Comparison of ENCODE assay signal across 16 cellular contexts in genomic region chr1:201490708-201491131, GRCh38. TPM values are rescaled to one million over a fixed set of nuclear protein-coding genes. Genes with fewer than 3 reads are reported as not detected.
DNase-seq lines count a peak whose midpoint lies in the region; ATAC-seq and TF ChIP-seq lines count a peak whose summit lies in the region.
"Had no signal": no experiment of that assay in that cellular context is flagged by ENCODE, and none has a peak within 500 bp of the region (broad histone marks: within the 10 kb centered on the region; RNA-seq: fewer than 3 reads in every experiment).

No MANE protein-coding gene starts in this region.

- no peak overlapping the region for H3K27ac Mint-ChIP-seq in activated CD4-positive, alpha-beta T cell treated with anti-CD3 and anti-CD28 coated beads for 36 hours
- H3K27ac Mint-ChIP-seq: activated naive CD8-positive, alpha-beta T cell had no signal

- ATAC-seq in right cardiac atrium (no peak), heart right ventricle (no peak), GM19455 (IDR thresholded peaks at IDR 0.05; ENCODE audit: unreplicated experiment) (no peak), sciatic nerve (no peak)
- ATAC-seq in activated CD4-positive, alpha-beta T cell treated with anti-CD3 and anti-CD28 coated beads for 36 hours = no peak
- ATAC-seq: stimulated activated naive CD8-positive, alpha-beta T cell treated with anti-CD3 and anti-CD28 coated beads, Interleukin-15, Interleukin-2, amounts not matched to agents 100 U/mL and 50 U/mL, for 24 hours had no signal

- WGBS in right cardiac atrium = 27% methylated on average over 3 of the region's 3 CpGs
- WGBS in heart right ventricle, 2 donors = 35 to 44% methylated on average over 3 of the region's 3 CpGs

- H3K27ac ChIP-seq in right cardiac atrium (ENCODE audit: low read length) (peak overlapping the region; percentile 15), heart right ventricle (peak overlapping the region in 4 of 10 donors; percentile 20 to 74 (median 36)), coronary artery (peak overlapping the region; percentile 86 to 96)

- POLR2A ChIA-PET in activated CD4-positive, alpha-beta T cell treated with anti-CD3 and anti-CD28 coated beads for 36 hours (lab: Charles Lee) = no interaction called here

- no peaks in the 10 kb centered on the region for H3K27me3 Mint-ChIP-seq in activated CD4-positive, alpha-beta T cell treated with anti-CD3 and anti-CD28 coated beads for 36 hours
- H3K27me3 Mint-ChIP-seq: activated naive CD8-positive, alpha-beta T cell had no signal

- H3K4me3 ChIP-seq in right cardiac atrium (ENCODE audit: low read length) (no peak overlapping the region), heart right ventricle (no peak overlapping the region), coronary artery (no peak overlapping the region)

- H3K4me1 Mint-ChIP-seq in activated CD4-positive, alpha-beta T cell treated with anti-CD3 and anti-CD28 coated beads for 36 hours = no peaks in the 10 kb centered on the region

- H3K36me3 Mint-ChIP-seq in activated CD4-positive, alpha-beta T cell treated with anti-CD3 and anti-CD28 coated beads for 36 hours (ENCODE audit: low read depth) = peaks cover 23% of the 10 kb centered on the region

- H3K9me3 ChIP-seq in right cardiac atrium (ENCODE audit: control insufficient read depth, low read length) (no peaks in the 10 kb centered on the region), heart right ventricle (no peaks in the 10 kb centered on the region)

- H3K36me3 ChIP-seq in heart right ventricle = peaks cover 0 to 88% (median 5%) of the 10 kb centered on the region in 9 donors

- H3K27me3 ChIP-seq in right cardiac atrium (ENCODE audit: control insufficient read depth, insufficient read depth) (no peaks in the 10 kb centered on the region), heart right ventricle (no peaks in the 10 kb centered on the region)

- CTCF ChIA-PET in activated CD4-positive, alpha-beta T cell treated with anti-CD3 and anti-CD28 coated beads for 36 hours (lab: Charles Lee) = interaction anchor here (0.6 to 13.1 kb wide), 7 partner anchors 9 to 231 kb away, joined by 3 to 216 read pairs (median 5); no protein-coding TSS in a partner anchor

- H3K4me3 Mint-ChIP-seq in activated CD4-positive, alpha-beta T cell treated with anti-CD3 and anti-CD28 coated beads for 36 hours = no peak overlapping the region
- H3K4me3 Mint-ChIP-seq: activated naive CD8-positive, alpha-beta T cell; immature natural killer cell had no signal

- intact Hi-C loops in right cardiac atrium (cut with DNase I) (no loop called here), heart right ventricle (cut with DNase I) (no loop called here), sciatic nerve (cut with DNase I) (no loop called here)
- intact Hi-C loops in activated CD4-positive, alpha-beta T cell treated with anti-CD3 and anti-CD28 coated beads for 36 hours (cut with DNase I, micrococcal nuclease) = no loop called here

- no peaks in the 10 kb centered on the region for H3K9me3 Mint-ChIP-seq in activated CD4-positive, alpha-beta T cell treated with anti-CD3 and anti-CD28 coated beads for 36 hours (ENCODE audit: low read depth)
- H3K9me3 Mint-ChIP-seq: immature natural killer cell had no signal

- peak in 1 of 3 donors; percentile 24 for DNase-seq in right cardiac atrium
- no peak for DNase-seq in heart right ventricle
- DNase-seq in coronary artery (ENCODE audit: low spot score) = no peak
- peak; percentile 31 for DNase-seq in myocyte (ENCODE audit: low read depth)
- DNase-seq in sciatic nerve (ENCODE audit: low spot score) = no peak
- no peak for DNase-seq in activated CD4-positive, alpha-beta T cell treated with anti-CD3 and anti-CD28 coated beads for 36 hours
- DNase-seq in NCI-H82 treated with DMSO at 0.1 percent for 48 hours (lab: John Stamatoyannopoulos, UW; ENCODE audit: unreplicated experiment) = no peak
- DNase-seq: foreskin fibroblast; immature natural killer cell; NCI-H1417; NCI-H446 treated with DMSO at 0.1 percent for 48 hours; retina; stimulated activated naive CD8-positive, alpha-beta T cell treated with anti-CD3 and anti-CD28 coated beads, Interleukin-15, Interleukin-2, amounts not matched to agents 100 U/mL and 50 U/mL, for 24 hours; SW 1271 had no signal

- H3K4me1 ChIP-seq in right cardiac atrium (ENCODE audit: control insufficient read depth, insufficient read depth, low read length) (peaks cover 42% of the 10 kb centered on the region), heart right ventricle (peaks cover 18 to 93% (median 83%) of the 10 kb centered on the region in 9 donors)

- TF ChIP-seq CTCF in heart right ventricle (IDR thresholded peaks at IDR 0.05) (no peak), coronary artery (IDR thresholded peaks at IDR 0.05) (no peak)

RNA-seq across cellular contexts. Expression of gene CSRP1, which starts 16.2 kb away (rescaled TPM):
- total RNA-seq in right cardiac atrium = 100 to 1,000 TPM in 3 of 4 donors, 10 to 100 TPM in 1; 97.2 to 343 (median 132) TPM
- polyA plus RNA-seq in right cardiac atrium = 121 TPM
- total RNA-seq in heart right ventricle = 100 to 1,000 TPM in 1 of 10 donors, 10 to 100 TPM in 9; 48.1 to 103 (median 58.9) TPM
- polyA plus RNA-seq in heart right ventricle = 100 to 1,000 TPM in 1 of 2 donors, 10 to 100 TPM in 1; 74.5 to 104 TPM
- total RNA-seq in myocyte = 184 and 198 TPM in 2 replicates
- polyA plus RNA-seq in myocyte (2012) = 472 TPM
- 768 TPM for total RNA-seq in sciatic nerve
- 10 to 100 TPM; 49.2 to 50.7 TPM for total RNA-seq in activated CD4-positive, alpha-beta T cell treated with anti-CD3 and anti-CD28 coated beads for 36 hours

RNA-seq across cellular contexts. Expression of gene PHLDA3, which starts 21.7 kb away (rescaled TPM):
- total RNA-seq in right cardiac atrium (10 to 100 TPM; 21.8 to 47.4 (median 29.9) TPM), heart right ventricle (10 to 100 TPM; 14.4 to 40.0 (median 23.6) TPM), myocyte (267 and 319 TPM in 2 replicates), sciatic nerve (159 TPM)
- polyA plus RNA-seq in right cardiac atrium (18.1 TPM), heart right ventricle (10 to 100 TPM; 20.8 to 35.6 TPM)
- polyA plus RNA-seq in myocyte (2012) = 271 TPM
- total RNA-seq in activated CD4-positive, alpha-beta T cell treated with anti-CD3 and anti-CD28 coated beads for 36 hours = 1 to 10 TPM; 2.2 to 3.5 TPM

RNA-seq across cellular contexts. Expression of gene NAV1, which starts 48.2 kb away (rescaled TPM):
- total RNA-seq in right cardiac atrium (10 to 100 TPM; 13.3 to 29.1 (median 20.6) TPM), heart right ventricle (100 to 1,000 TPM in 3 of 10 donors, 10 to 100 TPM in 7; 29.5 to 111 (median 89.0) TPM), myocyte (30.5 and 43.3 TPM in 2 replicates), sciatic nerve (84.0 TPM)
- polyA plus RNA-seq in right cardiac atrium (8.0 TPM), heart right ventricle (10 to 100 TPM; 13.7 to 61.5 TPM)
- polyA plus RNA-seq in myocyte (2012) = 55.9 TPM
- 1 to 10 TPM; 1.9 to 2.6 TPM for total RNA-seq in activated CD4-positive, alpha-beta T cell treated with anti-CD3 and anti-CD28 coated beads for 36 hours
